In genomic region chr18:23503038-23503966, GRCh38 we compare ENCODE assay signal across 1 cellular context.
TF ChIP-seq lines count a peak whose summit lies in the region.

Gene RMC1, plus strand, starts transcription at chr18:23503511. Its CDS starts 108 bp downstream, at chr18:23503619.

TF ChIP-seq in HepG2, 621 proteins besides CTCF, POLR2A, EP300 and RAD21 (continued from another document and continues in another):
- no peak for TF ChIP-seq ZNF512B (CRISPR knock-in tag; IDR thresholded peaks at IDR 0.05; ENCODE audit: borderline replicate concordance)
- TF ChIP-seq PATZ1 (CRISPR knock-in tag; IDR thresholded peaks at IDR 0.05) = peak; percentile 26; the same call in 1 of the 2 replicates
- TF ChIP-seq SNAPC5 (CRISPR knock-in tag; IDR thresholded peaks at IDR 0.05; ENCODE audit: borderline replicate concordance) = no peak
- TF ChIP-seq ZNF776 (CRISPR knock-in tag; IDR thresholded peaks at IDR 0.05) = peak; percentile 88
- TF ChIP-seq HMGA1 (CRISPR knock-in tag; conservative IDR thresholded peaks at IDR 0.05) = no peak
- no peak for TF ChIP-seq NR2F1 (CRISPR knock-in tag; IDR thresholded peaks at IDR 0.05)
- peak; percentile 82 for TF ChIP-seq IRF9 (CRISPR knock-in tag; IDR thresholded peaks at IDR 0.05; ENCODE audit: borderline replicate concordance)
- peak; percentile 67; the same call in 1 of the 2 replicates for TF ChIP-seq ZNF788 (CRISPR knock-in tag; IDR thresholded peaks at IDR 0.05; ENCODE audit: borderline replicate concordance)
- no peak for TF ChIP-seq HNRNPL (IDR thresholded peaks at IDR 0.05; ENCODE audit: low read depth, low read length)
- no peak for TF ChIP-seq REST (IDR thresholded peaks at IDR 0.05; ENCODE audit: borderline replicate concordance in 1 of 2, low read depth in 1 of 2, low read length in 2 of 2)
- no peak for TF ChIP-seq REXO4 (CRISPR knock-in tag; IDR thresholded peaks at IDR 0.05; ENCODE audit: borderline replicate concordance)
- no peak for TF ChIP-seq ZNF251 (CRISPR knock-in tag; IDR thresholded peaks at IDR 0.05)
- peak; percentile 75 for TF ChIP-seq IKZF5 (CRISPR knock-in tag; IDR thresholded peaks at IDR 0.05)
- TF ChIP-seq AKNA (CRISPR knock-in tag; IDR thresholded peaks at IDR 0.05; ENCODE audit: borderline replicate concordance) = no peak
- peak; percentile 47; the same call in 1 of the 2 replicates for TF ChIP-seq GABPA (IDR thresholded peaks at IDR 0.05; ENCODE audit: low read depth, low read length)
- TF ChIP-seq GABPA (CRISPR knock-in tag; IDR thresholded peaks at IDR 0.05; ENCODE audit: low read depth) = peak; percentile 47; the same call in 1 of the 2 replicates
- TF ChIP-seq RFXAP (CRISPR knock-in tag; IDR thresholded peaks at IDR 0.05; ENCODE audit: borderline replicate concordance) = no peak
- TF ChIP-seq HMGXB4 (CRISPR knock-in tag; IDR thresholded peaks at IDR 0.05; ENCODE audit: borderline replicate concordance in 1 of 2, low read depth in 1 of 2) = peak; percentile 76 to 82
- TF ChIP-seq NFKB2 (CRISPR knock-in tag; IDR thresholded peaks at IDR 0.05; ENCODE audit: borderline replicate concordance) = peak; percentile 79; the same call in 1 of the 2 replicates
- peak; percentile 60 for TF ChIP-seq ZBED4 (CRISPR knock-in tag; IDR thresholded peaks at IDR 0.05; ENCODE audit: borderline replicate concordance)
- 0 out of 2 replicates have a peak, but pooled peaks have one; percentile 15 for TF ChIP-seq ZNF205 (CRISPR knock-in tag; IDR thresholded peaks at IDR 0.05)
- no peak for TF ChIP-seq HMG20A (CRISPR knock-in tag; IDR thresholded peaks at IDR 0.05; ENCODE audit: borderline replicate concordance)
- TF ChIP-seq ZNF362 (CRISPR knock-in tag; IDR thresholded peaks at IDR 0.05; ENCODE audit: borderline replicate concordance) = 0 out of 2 replicates have a peak, but pooled peaks have one; percentile 12
- TF ChIP-seq JUNB (CRISPR knock-in tag; IDR thresholded peaks at IDR 0.05; ENCODE audit: borderline replicate concordance) = no peak
- TF ChIP-seq ZKSCAN1 (IDR thresholded peaks at IDR 0.05; ENCODE audit: low read length) = no peak
- no peak for TF ChIP-seq ONECUT2 (CRISPR knock-in tag; IDR thresholded peaks at IDR 0.05)
- TF ChIP-seq ZNF616 (CRISPR knock-in tag; IDR thresholded peaks at IDR 0.05; ENCODE audit: low read depth) = peak; percentile 80; the same call in 1 of the 2 replicates
- no peak for TF ChIP-seq GTF3A (CRISPR knock-in tag; conservative IDR thresholded peaks at IDR 0.05)
- TF ChIP-seq ZNF33B (CRISPR knock-in tag; IDR thresholded peaks at IDR 0.05) = peak; percentile 54; the same call in 1 of the 2 replicates
- TF ChIP-seq ZNF34 (CRISPR knock-in tag; IDR thresholded peaks at IDR 0.05; ENCODE audit: borderline replicate concordance) = no peak
